Comparison of ENCODE assay signal across 13 cellular contexts in the genomic region with DNA sequence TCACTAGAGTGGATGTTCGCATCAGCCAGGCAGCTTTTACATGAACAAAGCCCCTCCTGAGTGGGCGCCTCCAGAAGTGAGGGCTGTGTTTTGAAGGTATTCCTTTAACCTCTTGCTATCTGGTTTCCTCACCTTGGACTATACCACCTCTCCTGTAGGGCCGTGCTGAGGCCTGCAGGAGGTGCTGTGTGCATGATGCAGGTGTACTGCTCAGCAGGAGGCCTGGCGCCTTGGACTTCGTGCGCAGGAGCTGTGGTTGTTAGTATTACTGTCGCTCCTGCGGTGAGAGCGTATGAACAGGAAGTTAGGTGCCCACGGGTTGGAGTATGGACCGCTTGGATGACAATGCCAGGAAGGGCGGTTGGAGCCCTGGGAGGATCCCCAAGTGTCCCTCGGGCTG.
DNase-seq lines count a peak whose midpoint lies in the region; ATAC-seq and TF ChIP-seq lines count a peak whose summit lies in the region.
"Had no signal": no experiment of that assay in that cellular context is flagged by ENCODE, and none has a peak within 500 bp of the region (broad histone marks: within the 10 kb centered on the region; RNA-seq: fewer than 3 reads in every experiment).

No MANE protein-coding gene starts in this region.

- H3K4me1 ChIP-seq in OCI-LY3 (ENCODE audit: low read length) = peaks cover 30% of the 10 kb centered on the region

- no peaks in the 10 kb centered on the region for H3K9me3 ChIP-seq in OCI-LY3 (ENCODE audit: insufficient read depth, low read length)

- peaks cover 27% of the 10 kb centered on the region for H3K27me3 ChIP-seq in OCI-LY3 (ENCODE audit: low read depth, low read length)

- no peak overlapping the region for H3K4me3 Mint-ChIP-seq in activated naive CD8-positive, alpha-beta T cell treated with anti-CD3 and anti-CD28 coated beads for 36 hours
- no peak overlapping the region for H3K4me3 Mint-ChIP-seq in activated naive CD8-positive, alpha-beta T cell treated with anti-CD3 and anti-CD28 coated beads, Interleukin-2, amount 50 U/mL, for 24 hours
- no peak overlapping the region for H3K4me3 Mint-ChIP-seq in stimulated activated effector memory CD8-positive, alpha-beta T cell treated with anti-CD3 and anti-CD28 coated beads, Interleukin-12 subunit alpha, Interleukin-12 subunit beta, amount 100 ng/mL, for 72 hours
- H3K4me3 Mint-ChIP-seq: CD4-positive, CD25-positive, alpha-beta regulatory T cell had no signal

- H3K27me3 Mint-ChIP-seq in activated naive CD8-positive, alpha-beta T cell treated with anti-CD3 and anti-CD28 coated beads for 36 hours = peaks cover 11% of the 10 kb centered on the region
- peaks cover 8% of the 10 kb centered on the region for H3K27me3 Mint-ChIP-seq in activated naive CD8-positive, alpha-beta T cell treated with anti-CD3 and anti-CD28 coated beads, Interleukin-2, amount 50 U/mL, for 24 hours

- H2AFZ ChIP-seq in OCI-LY3 (ENCODE audit: low read depth, low read length) = no peak overlapping the region

- H3K27ac Mint-ChIP-seq in activated naive CD8-positive, alpha-beta T cell treated with anti-CD3 and anti-CD28 coated beads for 36 hours = no peak overlapping the region
- H3K27ac Mint-ChIP-seq in activated naive CD8-positive, alpha-beta T cell treated with anti-CD3 and anti-CD28 coated beads, Interleukin-2, amount 50 U/mL, for 24 hours = no peak overlapping the region
- no peak overlapping the region for H3K27ac Mint-ChIP-seq in stimulated activated effector memory CD8-positive, alpha-beta T cell treated with anti-CD3 and anti-CD28 coated beads, Interleukin-12 subunit alpha, Interleukin-12 subunit beta, amount 100 ng/mL, for 72 hours
- H3K27ac Mint-ChIP-seq: CD4-positive, CD25-positive, alpha-beta regulatory T cell had no signal

- H3K4me1 Mint-ChIP-seq in activated naive CD8-positive, alpha-beta T cell treated with anti-CD3 and anti-CD28 coated beads for 36 hours = no peaks in the 10 kb centered on the region
- no peaks in the 10 kb centered on the region for H3K4me1 Mint-ChIP-seq in activated naive CD8-positive, alpha-beta T cell treated with anti-CD3 and anti-CD28 coated beads, Interleukin-2, amount 50 U/mL, for 24 hours
- H3K4me1 Mint-ChIP-seq in stimulated activated effector memory CD8-positive, alpha-beta T cell treated with anti-CD3 and anti-CD28 coated beads, Interleukin-12 subunit alpha, Interleukin-12 subunit beta, amount 100 ng/mL, for 72 hours = no peaks in the 10 kb centered on the region

- no peak for ATAC-seq in activated naive CD8-positive, alpha-beta T cell treated with anti-CD3 and anti-CD28 coated beads, Interleukin-2, amount 50 U/mL, for 24 hours
- ATAC-seq in stimulated activated effector memory CD8-positive, alpha-beta T cell treated with anti-CD3 and anti-CD28 coated beads, Interleukin-12 subunit alpha, Interleukin-12 subunit beta, amount 100 ng/mL, for 72 hours = peak; percentile 55
- ATAC-seq in GM21528 (IDR thresholded peaks at IDR 0.05; ENCODE audit: low FRiP score, unreplicated experiment) = no peak

- no peak overlapping the region for H3K27ac ChIP-seq in OCI-LY3 (ENCODE audit: low read length)
- H3K27ac ChIP-seq: coronary artery had no signal

- DNase-seq in activated naive CD8-positive, alpha-beta T cell treated with anti-CD3 and anti-CD28 coated beads for 36 hours = peak; percentile 29
- DNase-seq in activated naive CD8-positive, alpha-beta T cell treated with anti-CD3 and anti-CD28 coated beads, Interleukin-2, amount 50 U/mL, for 24 hours = no peak
- DNase-seq in fibroblast of villous mesenchyme (ENCODE audit: low read depth) = no peak
- no peak for DNase-seq in stimulated activated effector memory CD8-positive, alpha-beta T cell treated with anti-CD3 and anti-CD28 coated beads, Interleukin-12 subunit alpha, Interleukin-12 subunit beta, amount 100 ng/mL, for 72 hours (ENCODE audit: low spot score in 2 of 2)
- DNase-seq in activated effector memory CD4-positive, alpha-beta T cell treated with Interleukin-2 at 50 U/mL for 16 hours = no peak
- DNase-seq in HUDEP-2 (lab: John Stamatoyannopoulos, UW; ENCODE audit: unreplicated experiment in 76 of 76) = no peak
- DNase-seq: MV-4-11, posterior cingulate gyrus, SHP77 had no signal

- no peaks in the 10 kb centered on the region for H3K36me3 ChIP-seq in OCI-LY3 (replicated peaks; ENCODE audit: low read depth, low read length)

- peaks cover 3% of the 10 kb centered on the region; the same call in 1 of the 2 replicates for H4K20me1 ChIP-seq in OCI-LY3 (ENCODE audit: insufficient read depth, low read length)

- H3K9me3 Mint-ChIP-seq in activated naive CD8-positive, alpha-beta T cell treated with anti-CD3 and anti-CD28 coated beads for 36 hours = no peaks in the 10 kb centered on the region
- H3K9me3 Mint-ChIP-seq in activated naive CD8-positive, alpha-beta T cell treated with anti-CD3 and anti-CD28 coated beads, Interleukin-2, amount 50 U/mL, for 24 hours = no peaks in the 10 kb centered on the region
- no peaks in the 10 kb centered on the region for H3K9me3 Mint-ChIP-seq in stimulated activated effector memory CD8-positive, alpha-beta T cell treated with anti-CD3 and anti-CD28 coated beads, Interleukin-12 subunit alpha, Interleukin-12 subunit beta, amount 100 ng/mL, for 72 hours
- H3K9me3 Mint-ChIP-seq: CD4-positive, CD25-positive, alpha-beta regulatory T cell had no signal

- no peaks in the 10 kb centered on the region for H3K79me2 ChIP-seq in OCI-LY3 (ENCODE audit: low read length)

- no peak overlapping the region for H3K4me2 ChIP-seq in OCI-LY3 (ENCODE audit: low read length)

- H3K9ac ChIP-seq in OCI-LY3 (ENCODE audit: low read length) = no peak overlapping the region

- TF ChIP-seq CTCF in OCI-LY3 (IDR thresholded peaks at IDR 0.05; ENCODE audit: low read depth, low read length) = peak; percentile 51
- peak; percentile 35 for TF ChIP-seq CTCF in fibroblast of villous mesenchyme (IDR thresholded peaks at IDR 0.05; ENCODE audit: insufficient read depth, low read depth, low read length)

- H3K4me3 ChIP-seq in OCI-LY3 (ENCODE audit: low read length) (no peak overlapping the region), fibroblast of villous mesenchyme (ENCODE audit: low read depth, low read length) (no peak overlapping the region)
- H3K4me3 ChIP-seq: coronary artery had no signal

- H3K36me3 Mint-ChIP-seq in activated naive CD8-positive, alpha-beta T cell treated with anti-CD3 and anti-CD28 coated beads for 36 hours = no peaks in the 10 kb centered on the region
- H3K36me3 Mint-ChIP-seq in activated naive CD8-positive, alpha-beta T cell treated with anti-CD3 and anti-CD28 coated beads, Interleukin-2, amount 50 U/mL, for 24 hours (ENCODE audit: low read depth) = no peaks in the 10 kb centered on the region
- no peaks in the 10 kb centered on the region for H3K36me3 Mint-ChIP-seq in stimulated activated effector memory CD8-positive, alpha-beta T cell treated with anti-CD3 and anti-CD28 coated beads, Interleukin-12 subunit alpha, Interleukin-12 subunit beta, amount 100 ng/mL, for 72 hours
- H3K36me3 Mint-ChIP-seq: CD4-positive, CD25-positive, alpha-beta regulatory T cell had no signal
